ENCODE assay signal across 16 cellular contexts in the genomic region with DNA sequence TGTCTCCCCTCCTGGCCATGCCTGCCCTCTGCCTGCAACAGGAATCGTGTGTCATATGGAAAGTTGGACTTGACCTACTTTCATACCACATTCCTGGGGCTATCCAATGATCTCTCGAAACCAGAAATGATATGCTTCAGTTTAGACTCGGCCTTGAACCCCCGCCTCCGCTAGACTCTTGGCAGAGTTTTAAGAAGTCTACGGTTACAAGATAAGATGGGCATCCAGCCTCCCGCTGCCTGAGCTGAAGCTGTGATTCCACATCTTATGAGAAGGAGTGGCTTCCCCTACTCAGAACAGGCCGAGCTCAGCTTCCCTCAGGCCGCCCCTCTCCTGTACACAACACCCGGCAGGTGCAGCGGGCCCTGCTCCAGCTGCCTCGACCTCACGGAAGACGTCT.
"Had no signal": no experiment of that assay in that cellular context is flagged by ENCODE, and none has a peak within 500 bp of the region (broad histone marks: within the 10 kb centered on the region; RNA-seq: fewer than 3 reads in every experiment).

No MANE protein-coding gene starts in this region.

- H3K27me3 ChIP-seq: cardiac muscle cell, esophagus muscularis mucosa, gastroesophageal sphincter, heart left ventricle, suprapubic skin, upper lobe of left lung had no signal

- H3K4me3 ChIP-seq: cardiac muscle cell, esophagus muscularis mucosa, gastroesophageal sphincter, heart left ventricle, suprapubic skin, upper lobe of left lung had no signal

- H3K36me3 ChIP-seq: cardiac muscle cell, suprapubic skin, upper lobe of left lung had no signal

- DNase-seq: activated CD4-positive, alpha-beta T cell treated with anti-CD3 and anti-CD28 coated beads for 36 hours; activated CD4-positive, alpha-beta T cell treated with anti-CD3 and anti-CD28 coated beads, Interleukin-2, amount 50 U/mL, for 48 hours; activated gamma-delta T cell treated with Interleukin-2 at 50 U/mL for 16 hours; amniotic stem cell; effector CD8-positive, alpha-beta T cell; heart left ventricle; immature natural killer cell; nucleus accumbens; retina; stimulated activated CD8-positive, alpha-beta memory T cell treated with anti-CD3 and anti-CD28 coated beads, Interleukin-4, amount 100 ng/mL, for 48 hours; stimulated activated naive CD4-positive, alpha-beta T cell; upper lobe of left lung had no signal

- H3K9me3 ChIP-seq: esophagus muscularis mucosa, gastroesophageal sphincter, heart left ventricle, suprapubic skin, upper lobe of left lung had no signal

- H3K4me1 ChIP-seq: upper lobe of left lung had no signal

- H3K27ac ChIP-seq: cardiac muscle cell, heart left ventricle, suprapubic skin, upper lobe of left lung had no signal
